ENCODE assay signal across 1 cellular context in the genomic region with DNA sequence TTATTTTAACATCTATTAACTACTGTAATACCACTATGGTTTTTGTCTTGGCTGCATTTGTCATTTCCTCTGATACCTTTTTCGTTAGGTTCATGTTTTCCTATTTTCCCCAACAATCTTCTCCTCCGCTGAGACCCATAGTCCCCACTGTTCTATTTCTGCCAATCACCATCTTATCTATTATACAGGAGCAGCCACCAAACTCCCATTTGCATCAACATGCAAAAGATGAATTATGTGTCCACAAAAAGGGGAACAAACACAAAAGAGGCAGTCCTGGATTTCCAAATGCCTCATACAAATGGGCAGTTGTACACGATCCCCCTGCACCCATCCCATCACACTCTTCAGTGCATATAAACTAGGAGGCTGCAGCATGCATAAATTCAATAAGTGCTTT.
A peak's percentile ranks its signal among the peaks of the same experiment; 100 is the strongest.
TF ChIP-seq lines count a peak whose summit lies in the region.

No MANE protein-coding gene starts in this region.

TF ChIP-seq in K562, 482 proteins besides CTCF, POLR2A, EP300 and RAD21 (continued from another document):
- TF ChIP-seq, protein P1, sequence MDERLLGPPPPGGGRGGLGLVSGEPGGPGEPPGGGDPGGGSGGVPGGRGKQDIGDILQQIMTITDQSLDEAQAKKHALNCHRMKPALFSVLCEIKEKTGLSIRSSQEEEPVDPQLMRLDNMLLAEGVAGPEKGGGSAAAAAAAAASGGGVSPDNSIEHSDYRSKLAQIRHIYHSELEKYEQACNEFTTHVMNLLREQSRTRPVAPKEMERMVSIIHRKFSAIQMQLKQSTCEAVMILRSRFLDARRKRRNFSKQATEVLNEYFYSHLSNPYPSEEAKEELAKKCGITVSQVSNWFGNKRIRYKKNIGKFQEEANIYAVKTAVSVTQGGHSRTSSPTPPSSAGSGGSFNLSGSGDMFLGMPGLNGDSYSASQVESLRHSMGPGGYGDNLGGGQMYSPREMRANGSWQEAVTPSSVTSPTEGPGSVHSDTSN (CRISPR knock-in tag; IDR thresholded peaks at IDR 0.05; ENCODE audit: low read depth) = no peak; the same call in 1 of the 2 replicates
- TF ChIP-seq, protein P1 (tag; conservative IDR thresholded peaks at IDR 0.05; ENCODE audit: low read depth) = peak; percentile 86
- TF ChIP-seq ZNF41 (CRISPR knock-in tag; conservative IDR thresholded peaks at IDR 0.05) (no peak), NRF1 (conservative IDR thresholded peaks at IDR 0.05 in 1 of 2, IDR thresholded peaks at IDR 0.05 in 1 of 2) (no peak), ARID1B (IDR thresholded peaks at IDR 0.05) (peak; percentile 66), ZC3H8 (IDR thresholded peaks at IDR 0.05) (no peak), CTBP1 (IDR thresholded peaks at IDR 0.05; ENCODE audit: borderline replicate concordance) (peak; percentile 55; the same call in 1 of the 2 replicates), SIRT6 (IDR thresholded peaks at IDR 0.05; ENCODE audit: low read depth, low read length) (no peak)
TF ChIP-seq in K562: peak in this region for 20.
